ENCODE assay signal across 9 cellular contexts in the genomic region with DNA sequence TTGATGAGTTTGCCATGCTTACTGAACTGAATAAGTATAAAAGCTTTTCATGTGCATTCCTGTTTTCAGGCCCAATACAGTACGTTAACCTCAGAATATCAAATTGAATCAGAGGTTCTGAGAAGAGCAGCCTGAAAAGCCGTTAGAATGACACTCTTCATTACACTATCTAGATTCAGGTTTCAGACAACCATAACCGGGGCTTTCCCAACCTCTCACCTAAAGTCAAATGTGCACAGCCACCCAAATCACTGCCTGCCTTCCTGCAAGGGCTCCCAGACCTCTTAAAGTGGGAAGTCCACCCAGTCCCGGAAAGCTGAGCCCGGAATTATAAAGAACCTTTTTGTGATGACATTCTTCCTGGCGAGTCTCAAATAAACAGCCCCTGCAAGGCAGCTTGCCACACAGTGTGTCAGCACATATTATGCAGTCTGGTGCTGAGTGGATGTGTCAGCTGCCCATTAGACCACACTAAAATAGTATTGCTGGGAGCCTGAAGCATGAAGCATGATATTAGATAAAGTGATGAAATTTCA.
DNase-seq lines count a peak whose midpoint lies in the region; ATAC-seq and TF ChIP-seq lines count a peak whose summit lies in the region.
"Had no signal": no experiment of that assay in that cellular context is flagged by ENCODE, and none has a peak within 500 bp of the region (broad histone marks: within the 10 kb centered on the region; RNA-seq: fewer than 3 reads in every experiment).

No MANE protein-coding gene starts in this region.

- H3K4me1 ChIP-seq in GM23248 (ENCODE audit: insufficient read depth) (peaks cover 6% of the 10 kb centered on the region; the same call in 1 of the 2 replicates), transverse colon (no peaks in the 10 kb centered on the region)

- TF ChIP-seq CTCF in transverse colon (IDR thresholded peaks at IDR 0.05): no peak

- peaks cover 4% of the 10 kb centered on the region for H3K9me3 Mint-ChIP-seq in T-helper 1 cell treated with Interleukin-12 subunit alpha and Interleukin-12 subunit beta and Interleukin-4 antibody, amounts not matched to agents 30 μg/mL and 1 μg/mL, for 36 hours

- H3K36me3 ChIP-seq in GM23248 (ENCODE audit: low read depth) (no peaks in the 10 kb centered on the region), transverse colon (no peaks in the 10 kb centered on the region)

- H2AFZ ChIP-seq in GM23248: no peak overlapping the region

- 0 out of 2 replicates have a peak, but pooled peaks cover 5% of the 10 kb centered on the region for H3F3A ChIP-seq in GM23248 (ENCODE audit: insufficient read depth)

- H3K9me3 ChIP-seq in GM23248 (ENCODE audit: low read depth): no peaks in the 10 kb centered on the region
- H3K9me3 ChIP-seq in transverse colon: no peaks in the 10 kb centered on the region
- H3K9me3 ChIP-seq: A549 had no signal

- in situ Hi-C loops in GM23248 (cut with MboI) (no loop called here), transverse colon (cut with MboI; ENCODE audit: low pct_ligation_motif_present in 1 of 4, low pct_unique_long_range_greater_than_20kb in 1 of 4, low sequenced_read_pairs in 3 of 4) (no loop called here)

- intact Hi-C loops in transverse colon (cut with DNase I; ENCODE audit: low total_unique reads): no loop called here

- H3K27ac ChIP-seq in GM23248 (no peak overlapping the region), transverse colon (no peak overlapping the region)
- H3K27ac ChIP-seq: A549 had no signal

- no peaks in the 10 kb centered on the region for H3K9me2 ChIP-seq in GM23248 (ENCODE audit: insufficient read depth)

- peaks cover 4% of the 10 kb centered on the region for H3K36me3 Mint-ChIP-seq in T-helper 1 cell treated with Interleukin-12 subunit alpha and Interleukin-12 subunit beta and Interleukin-4 antibody, amounts not matched to agents 30 μg/mL and 1 μg/mL, for 36 hours (ENCODE audit: low read depth)

- H3K4me3 Mint-ChIP-seq in T-helper 1 cell treated with Interleukin-12 subunit alpha and Interleukin-12 subunit beta and Interleukin-4 antibody, amounts not matched to agents 30 μg/mL and 1 μg/mL, for 36 hours: no peak overlapping the region

- H3K4me2 ChIP-seq in GM23248 (ENCODE audit: unreplicated experiment): no peak overlapping the region
- H3K4me2 ChIP-seq: A549 had no signal

- H3K9ac ChIP-seq in GM23248: no peak overlapping the region

- H3K79me2 ChIP-seq in GM23248 (ENCODE audit: insufficient read depth): no peaks in the 10 kb centered on the region

- H3K4me3 ChIP-seq in GM23248: no peak overlapping the region
- H3K4me3 ChIP-seq in transverse colon: no peak overlapping the region
- H3K4me3 ChIP-seq: A549 had no signal

- TF ChIP-seq POLR2A in transverse colon (IDR thresholded peaks at IDR 0.05): no peak

- no peak for TF ChIP-seq EP300 in transverse colon (IDR thresholded peaks at IDR 0.05; ENCODE audit: low read depth)

- H4K20me1 ChIP-seq in GM23248 (ENCODE audit: insufficient read depth): no peaks in the 10 kb centered on the region

- peak overlapping the region; percentile 50 for H3K27ac Mint-ChIP-seq in T-helper 1 cell treated with Interleukin-12 subunit alpha and Interleukin-12 subunit beta and Interleukin-4 antibody, amounts not matched to agents 30 μg/mL and 1 μg/mL, for 36 hours

- 42 to 46% methylated on average over 6 of the region's 6 CpGs for WGBS in GM23248 (ENCODE audit: low coverage in 1 of 2, low lambda C conversion rate in 2 of 2, missing lambda C conversion rate in 2 of 2), 2 experiments
- WGBS in transverse colon (ENCODE audit: low coverage in 1 of 2), 2 donors: 43 to 61% methylated on average over 4 to 6 of the region's 6 CpGs

- no peaks in the 10 kb centered on the region for H3K27me3 Mint-ChIP-seq in T-helper 1 cell treated with Interleukin-12 subunit alpha and Interleukin-12 subunit beta and Interleukin-4 antibody, amounts not matched to agents 30 μg/mL and 1 μg/mL, for 36 hours (ENCODE audit: low read depth)

- H3K4me1 Mint-ChIP-seq in T-helper 1 cell treated with Interleukin-12 subunit alpha and Interleukin-12 subunit beta and Interleukin-4 antibody, amounts not matched to agents 30 μg/mL and 1 μg/mL, for 36 hours (ENCODE audit: low read depth): peaks cover 38% of the 10 kb centered on the region

- ATAC-seq in HG02759 (IDR thresholded peaks at IDR 0.05; ENCODE audit: unreplicated experiment): peak; percentile 90
- ATAC-seq: A549 had no signal

- DNase-seq in activated CD4-positive, alpha-beta T cell treated with anti-CD3 and anti-CD28 coated beads for 48 hours: peak; percentile 4
- DNase-seq in activated CD4-positive, alpha-beta T cell treated with anti-CD3 and anti-CD28 coated beads for 1 hour: no peak
- DNase-seq in retina: peak; percentile 77
- DNase-seq in stimulated activated CD4-positive, alpha-beta T cell treated with anti-CD3 and anti-CD28 coated beads, Interleukin-1b, Interleukin-23, amount 100 ng/mL, for 48 hours: no peak
- no peak for DNase-seq in GM23248
- no peak for DNase-seq in transverse colon

- H3K27me3 ChIP-seq in GM23248 (replicated peaks; ENCODE audit: insufficient read depth) (peaks cover 55% of the 10 kb centered on the region), transverse colon (no peaks in the 10 kb centered on the region)

Comparison
In these comparisons a context has a peak if more than half of its experiments do, and no peak if none do; other contexts are left out.
1. DNase-seq: peak in activated CD4-positive, alpha-beta T cell treated with anti-CD3 and anti-CD28 coated beads for 48 hours (single experiment) and retina (single experiment); none in activated CD4-positive, alpha-beta T cell treated with anti-CD3 and anti-CD28 coated beads for 1 hour (single experiment), stimulated activated CD4-positive, alpha-beta T cell treated with anti-CD3 and anti-CD28 coated beads, Interleukin-1b, Interleukin-23, amount 100 ng/mL, for 48 hours (single experiment), GM23248 (single experiment) and transverse colon (single experiment).